19 cellular contexts compared by ENCODE assay signal in genomic region chr20:3011752-3012151, GRCh38. TPM values are rescaled to one million over a fixed set of nuclear protein-coding genes. Genes with fewer than 3 reads are reported as not detected.
DNase-seq lines count a peak whose midpoint lies in the region; ATAC-seq and TF ChIP-seq lines count a peak whose summit lies in the region.
"Had no signal": no experiment of that assay in that cellular context is flagged by ENCODE, and none has a peak within 500 bp of the region (broad histone marks: within the 10 kb centered on the region; RNA-seq: fewer than 3 reads in every experiment).

No MANE protein-coding gene starts in this region.

- no peaks in the 10 kb centered on the region for H3F3A ChIP-seq in neural progenitor cell (ENCODE audit: low read depth)

- ATAC-seq in activated CD4-positive, alpha-beta T cell treated with anti-CD3 and anti-CD28 coated beads for 36 hours, result peak; percentile 75
- ATAC-seq in T-helper 17 cell (no peak), GM18858 (IDR thresholded peaks at IDR 0.05; ENCODE audit: unreplicated experiment) (no peak)
- ATAC-seq: effector memory CD8-positive, alpha-beta T cell; stimulated activated naive B cell treated with anti-CD40 and anti-IgM and Interleukin-4, amounts not matched to agents 10 μg/mL and 1 μg/mL and 100 μg/mL, for 72 hours had no signal

- peaks cover 76% of the 10 kb centered on the region for H3K4me1 Mint-ChIP-seq in activated CD4-positive, alpha-beta T cell treated with anti-CD3 and anti-CD28 coated beads for 36 hours
- H3K4me1 Mint-ChIP-seq in T-helper 17 cell (peaks cover 15% of the 10 kb centered on the region), neural progenitor cell (peaks cover 7% of the 10 kb centered on the region)
- peaks cover 19% of the 10 kb centered on the region for H3K4me1 Mint-ChIP-seq in activated naive CD8-positive, alpha-beta T cell treated with anti-CD3 and anti-CD28 coated beads for 36 hours
- H3K4me1 Mint-ChIP-seq: H9; immature natural killer cell; stimulated activated naive B cell treated with anti-CD40 and anti-IgM and Interleukin-4, amounts not matched to agents 10 μg/mL and 1 μg/mL and 100 μg/mL, for 72 hours had no signal

- H3K9ac ChIP-seq in neural progenitor cell, result no peak overlapping the region
- H3K9ac ChIP-seq: BLaER1 treated with 17β-estradiol and CSF1 and Interleukin-3, amounts not matched to agents 10 nM and 100 nM had no signal

- H3K9me3 ChIP-seq in T-helper 17 cell (ENCODE audit: control insufficient read depth, low read length, poor library complexity, severe bottlenecking) (no peaks in the 10 kb centered on the region), uterus (no peaks in the 10 kb centered on the region), neural progenitor cell (ENCODE audit: low read depth) (no peaks in the 10 kb centered on the region)
- H3K9me3 ChIP-seq: ovary had no signal

- no peak overlapping the region for H3K4me2 ChIP-seq in neural progenitor cell
- H3K4me2 ChIP-seq: BLaER1 treated with 17β-estradiol and CSF1 and Interleukin-3, amounts not matched to agents 10 nM and 100 nM had no signal

- H3K27me3 Mint-ChIP-seq in activated CD4-positive, alpha-beta T cell treated with anti-CD3 and anti-CD28 coated beads for 36 hours, result no peaks in the 10 kb centered on the region
- H3K27me3 Mint-ChIP-seq in T-helper 17 cell (no peaks in the 10 kb centered on the region), neural progenitor cell (ENCODE audit: insufficient read depth, low read depth) (peaks cover 3% of the 10 kb centered on the region)
- no peaks in the 10 kb centered on the region for H3K27me3 Mint-ChIP-seq in activated naive CD8-positive, alpha-beta T cell treated with anti-CD3 and anti-CD28 coated beads for 36 hours
- H3K27me3 Mint-ChIP-seq: effector memory CD8-positive, alpha-beta T cell; stimulated activated naive B cell treated with anti-CD40 and anti-IgM and Interleukin-4, amounts not matched to agents 10 μg/mL and 1 μg/mL and 100 μg/mL, for 72 hours had no signal

- H3K4me1 ChIP-seq in uterus, result no peaks in the 10 kb centered on the region
- no peaks in the 10 kb centered on the region for H3K4me1 ChIP-seq in neural progenitor cell
- H3K4me1 ChIP-seq: BLaER1 treated with 17β-estradiol and CSF1 and Interleukin-3, amounts not matched to agents 10 nM and 100 nM had no signal

- H3K4me3 ChIP-seq in uterus (no peak overlapping the region), neural progenitor cell (no peak overlapping the region)
- H3K4me3 ChIP-seq: BLaER1 treated with 17β-estradiol and CSF1 and Interleukin-3, amounts not matched to agents 10 nM and 100 nM; ovary had no signal

- no peak for TF ChIP-seq POLR2A in uterus (IDR thresholded peaks at IDR 0.05)

- intact Hi-C loops in activated CD4-positive, alpha-beta T cell treated with anti-CD3 and anti-CD28 coated beads for 36 hours (cut with DNase I, micrococcal nuclease), result loop anchor here (1.0 to 5.0 kb wide), 5 partner anchors 25 to 171 kb away; partner anchors contain the start of genes MRPS26 (in 1 of the 2), PCED1A (in 1 of the 2) and VPS16 (in 1 of the 2)
- intact Hi-C loops in uterus (cut with DNase I; ENCODE audit: low total_unique reads), result no loop called here

- H3K36me3 ChIP-seq in uterus (no peaks in the 10 kb centered on the region), neural progenitor cell (peaks cover 16% of the 10 kb centered on the region)
- H3K36me3 ChIP-seq: ovary had no signal

- POLR2A ChIA-PET in activated CD4-positive, alpha-beta T cell treated with anti-CD3 and anti-CD28 coated beads for 36 hours (lab: Charles Lee), result interaction anchor here (0.5 to 2.0 kb wide), 9 partner anchors 19 to 359 kb away, joined by 3 to 35 read pairs (median 7); partner anchors contain the start of genes MRPS26 and NOP56

- peak overlapping the region; percentile 94 for H3K27ac Mint-ChIP-seq in activated CD4-positive, alpha-beta T cell treated with anti-CD3 and anti-CD28 coated beads for 36 hours
- H3K27ac Mint-ChIP-seq in T-helper 17 cell (peak overlapping the region; percentile 67), neural progenitor cell (no peak overlapping the region)
- peak overlapping the region; percentile 22 for H3K27ac Mint-ChIP-seq in activated naive CD8-positive, alpha-beta T cell treated with anti-CD3 and anti-CD28 coated beads for 36 hours
- H3K27ac Mint-ChIP-seq: H9; stimulated activated naive B cell treated with anti-CD40 and anti-IgM and Interleukin-4, amounts not matched to agents 10 μg/mL and 1 μg/mL and 100 μg/mL, for 72 hours had no signal

- no peaks in the 10 kb centered on the region for H4K20me1 ChIP-seq in neural progenitor cell (ENCODE audit: low read depth)
- H4K20me1 ChIP-seq: BLaER1 treated with 17β-estradiol and CSF1 and Interleukin-3, amounts not matched to agents 10 nM and 100 nM had no signal

- no peaks in the 10 kb centered on the region for H3K79me2 ChIP-seq in neural progenitor cell (ENCODE audit: low read depth)

- DNase-seq in activated CD4-positive, alpha-beta T cell treated with anti-CD3 and anti-CD28 coated beads for 36 hours, result peak; percentile 64
- DNase-seq in activated CD4-positive, alpha-beta T cell treated with anti-CD3 and anti-CD28 coated beads for 1 hour, result no peak
- DNase-seq in T-helper 17 cell (no peak), uterus (no peak), neural progenitor cell (ENCODE audit: low spot score) (no peak)
- no peak for DNase-seq in activated naive CD8-positive, alpha-beta T cell treated with anti-CD3 and anti-CD28 coated beads for 36 hours
- DNase-seq in stimulated activated CD4-positive, alpha-beta T cell treated with anti-CD3 and anti-CD28 coated beads, Interleukin-2, amount 100 ng/mL, for 48 hours, result peak; percentile 32
- DNase-seq: activated CD4-positive, CD25-positive, alpha-beta regulatory T cell; effector memory CD8-positive, alpha-beta T cell; H9; immature natural killer cell; NCI-H2029; NCI-H510A treated with DMSO at 0.1 percent for 48 hours; ovary; Right ventricle myocardium superior; stimulated activated naive B cell treated with anti-CD40 and anti-IgM and Interleukin-4, amounts not matched to agents 10 μg/mL and 1 μg/mL and 100 μg/mL, for 72 hours had no signal

- TF ChIP-seq CTCF in uterus (IDR thresholded peaks at IDR 0.05) (no peak), neural progenitor cell (IDR thresholded peaks at IDR 0.05) (no peak)

- H3K27ac ChIP-seq in uterus (no peak overlapping the region), neural progenitor cell (no peak overlapping the region)
- H3K27ac ChIP-seq: BLaER1 treated with 17β-estradiol and CSF1 and Interleukin-3, amounts not matched to agents 10 nM and 100 nM; ovary had no signal

- H2AFZ ChIP-seq in neural progenitor cell (replicated peaks), result no peak overlapping the region

- CTCF ChIA-PET in activated CD4-positive, alpha-beta T cell treated with anti-CD3 and anti-CD28 coated beads for 36 hours (lab: Charles Lee), result interaction anchor here (1.1 to 1.9 kb wide), 8 partner anchors 11 to 150 kb away, joined by 3 to 18 read pairs (median 4); no protein-coding TSS in a partner anchor

- peak overlapping the region; percentile 37 for H3K4me3 Mint-ChIP-seq in activated CD4-positive, alpha-beta T cell treated with anti-CD3 and anti-CD28 coated beads for 36 hours
- H3K4me3 Mint-ChIP-seq in T-helper 17 cell, result no peak overlapping the region
- no peak overlapping the region for H3K4me3 Mint-ChIP-seq in activated naive CD8-positive, alpha-beta T cell treated with anti-CD3 and anti-CD28 coated beads for 36 hours
- no peak overlapping the region for H3K4me3 Mint-ChIP-seq in neural progenitor cell
- H3K4me3 Mint-ChIP-seq: effector memory CD8-positive, alpha-beta T cell; H9; immature natural killer cell; stimulated activated naive B cell treated with anti-CD40 and anti-IgM and Interleukin-4, amounts not matched to agents 10 μg/mL and 1 μg/mL and 100 μg/mL, for 72 hours had no signal

- H3K9me3 Mint-ChIP-seq in activated CD4-positive, alpha-beta T cell treated with anti-CD3 and anti-CD28 coated beads for 36 hours (ENCODE audit: low read depth), result no peaks in the 10 kb centered on the region
- no peaks in the 10 kb centered on the region for H3K9me3 Mint-ChIP-seq in activated naive CD8-positive, alpha-beta T cell treated with anti-CD3 and anti-CD28 coated beads for 36 hours
- peaks cover 2% of the 10 kb centered on the region for H3K9me3 Mint-ChIP-seq in neural progenitor cell
- H3K9me3 Mint-ChIP-seq: effector memory CD8-positive, alpha-beta T cell; H9; immature natural killer cell; stimulated activated naive B cell treated with anti-CD40 and anti-IgM and Interleukin-4, amounts not matched to agents 10 μg/mL and 1 μg/mL and 100 μg/mL, for 72 hours had no signal

- H3K36me3 Mint-ChIP-seq in activated CD4-positive, alpha-beta T cell treated with anti-CD3 and anti-CD28 coated beads for 36 hours (ENCODE audit: low read depth), result peaks cover 65% of the 10 kb centered on the region
- H3K36me3 Mint-ChIP-seq in T-helper 17 cell (ENCODE audit: low read depth) (peaks cover 18% of the 10 kb centered on the region), neural progenitor cell (peaks cover 41% of the 10 kb centered on the region)
- H3K36me3 Mint-ChIP-seq in activated naive CD8-positive, alpha-beta T cell treated with anti-CD3 and anti-CD28 coated beads for 36 hours, result peaks cover 31% of the 10 kb centered on the region

- H3K27me3 ChIP-seq in uterus (no peaks in the 10 kb centered on the region), neural progenitor cell (no peaks in the 10 kb centered on the region)
- H3K27me3 ChIP-seq: BLaER1 treated with 17β-estradiol and CSF1 and Interleukin-3, amounts not matched to agents 10 nM and 100 nM; ovary had no signal

RNA-seq across cellular contexts. Expression of gene GNRH2, which starts 31.7 kb away (rescaled TPM):
- total RNA-seq in activated CD4-positive, alpha-beta T cell treated with anti-CD3 and anti-CD28 coated beads for 36 hours, result 1 to 10 TPM; 8.0 to 8.3 TPM
- total RNA-seq in T-helper 17 cell, result under 1 TPM; 0.92 to 0.94 TPM
- total RNA-seq in activated naive CD8-positive, alpha-beta T cell treated with anti-CD3 and anti-CD28 coated beads for 36 hours, result 1 to 10 TPM in 1 of 2 experiments, under 1 TPM in 1; 0.87 to 1.1 TPM
- 1 to 10 TPM in 1 of 4 donors, not detected in 3; 2.3 TPM for total RNA-seq in uterus
- total RNA-seq in neural progenitor cell (ENCODE audit: low replicate concordance), result 0.37 TPM in 1 of 2 replicates, not detected in the other
- total RNA-seq: A172, Right ventricle myocardium superior had no signal

RNA-seq across cellular contexts. Expression of gene MRPS26, which starts 34.1 kb away (rescaled TPM):
- total RNA-seq in activated CD4-positive, alpha-beta T cell treated with anti-CD3 and anti-CD28 coated beads for 36 hours, result 100 to 1,000 TPM; 107 to 153 TPM
- total RNA-seq in T-helper 17 cell (10 to 100 TPM; 16.8 to 17.2 TPM), uterus (100 to 1,000 TPM in 1 of 4 donors, 10 to 100 TPM in 3; 13.2 to 157 (median 35.8) TPM), neural progenitor cell (ENCODE audit: low replicate concordance) (37.0 and 71.8 TPM in 2 replicates)
- 10 to 100 TPM; 70.9 to 72.4 TPM for total RNA-seq in activated naive CD8-positive, alpha-beta T cell treated with anti-CD3 and anti-CD28 coated beads for 36 hours

RNA-seq across cellular contexts. Expression of gene OXT, which starts 59.7 kb away (rescaled TPM):
- total RNA-seq in activated CD4-positive, alpha-beta T cell treated with anti-CD3 and anti-CD28 coated beads for 36 hours, result under 1 TPM in 1 of 2 experiments, not detected in 1; 0.40 TPM
- under 1 TPM in 1 of 2 donors, not detected in 1; 0.62 TPM for total RNA-seq in T-helper 17 cell
- under 1 TPM in 1 of 2 experiments, not detected in 1; 0.47 TPM for total RNA-seq in activated naive CD8-positive, alpha-beta T cell treated with anti-CD3 and anti-CD28 coated beads for 36 hours
- total RNA-seq in uterus, result 1 to 10 TPM in 1 of 4 donors, not detected in 3; 4.2 TPM
- not detected in 2 replicates for total RNA-seq in neural progenitor cell (ENCODE audit: low replicate concordance)
- total RNA-seq: A172, H9, Right ventricle myocardium superior had no signal

Comparison
In these comparisons a context has a peak if more than half of its experiments do, and no peak if none do; other contexts are left out.
1. DNase-seq: peak in activated CD4-positive, alpha-beta T cell treated with anti-CD3 and anti-CD28 coated beads for 36 hours (single experiment) and stimulated activated CD4-positive, alpha-beta T cell treated with anti-CD3 and anti-CD28 coated beads, Interleukin-2, amount 100 ng/mL, for 48 hours (2 of 2); none in activated CD4-positive, alpha-beta T cell treated with anti-CD3 and anti-CD28 coated beads for 1 hour (single experiment), T-helper 17 cell (0 of 3), activated naive CD8-positive, alpha-beta T cell treated with anti-CD3 and anti-CD28 coated beads for 36 hours (single experiment), uterus (0 of 2) and neural progenitor cell (single experiment).